1 cellular context compared by ENCODE assay signal in genomic region chr7:129664029-129665012, GRCh38.
TF ChIP-seq lines count a peak whose summit lies in the region.

No MANE protein-coding gene starts in this region.

TF ChIP-seq in GM12878, 131 proteins besides CTCF, POLR2A, EP300 and RAD21:
- TF ChIP-seq ZBTB40 (IDR thresholded peaks at IDR 0.05; ENCODE audit: borderline replicate concordance): peak; percentile 84
- TF ChIP-seq MYC (IDR thresholded peaks at IDR 0.05; ENCODE audit: insufficient read depth, insufficient read length, insufficient replicate concordance, low read length, severe bottlenecking): no peak
- peak; percentile 69; the same call in 1 of the 2 replicates for TF ChIP-seq SMC3 (IDR thresholded peaks at IDR 0.05; ENCODE audit: borderline replicate concordance, low read length)
- TF ChIP-seq GABPA (IDR thresholded peaks at IDR 0.05; ENCODE audit: low read depth): peak; percentile 43; the same call in 1 of the 2 replicates
